18 cellular contexts compared by ENCODE assay signal in genomic region chr20:35311822-35312221, GRCh38. TPM values are rescaled to one million over a fixed set of nuclear protein-coding genes. Genes with fewer than 3 reads are reported as not detected.
DNase-seq lines count a peak whose midpoint lies in the region; ATAC-seq and TF ChIP-seq lines count a peak whose summit lies in the region.
"Had no signal": no experiment of that assay in that cellular context is flagged by ENCODE, and none has a peak within 500 bp of the region (broad histone marks: within the 10 kb centered on the region; RNA-seq: fewer than 3 reads in every experiment).

No MANE protein-coding gene starts in this region.

- H3K4me3 ChIP-seq in IMR-90 (ENCODE audit: insufficient read depth, low read depth, low read length) = no peak overlapping the region
- no peak overlapping the region for H3K4me3 ChIP-seq in mesenchymal stem cell (ENCODE audit: insufficient read depth in 1 of 2, low read depth in 1 of 2, low read length in 2 of 2)
- H3K4me3 ChIP-seq: HAP-1, neural progenitor cell, transverse colon had no signal

- H3K23ac ChIP-seq in IMR-90 (ENCODE audit: low read depth, low read length) (peak overlapping the region; percentile 52; the same call in 1 of the 2 replicates), mesenchymal stem cell (ENCODE audit: low read length in 2 of 2) (no peak overlapping the region)

- no peaks in the 10 kb centered on the region for H3K9me3 Mint-ChIP-seq in activated CD4-positive, alpha-beta T cell treated with anti-CD3 and anti-CD28 coated beads, Interleukin-2, amount 10 ng/mL, durations not matched to agents 24 days and 14 days
- H3K9me3 Mint-ChIP-seq in activated naive CD4-positive, alpha-beta T cell treated with anti-CD3 and anti-CD28 coated beads, Interleukin-2, amount 50 U/mL, for 72 hours = no peaks in the 10 kb centered on the region
- H3K9me3 Mint-ChIP-seq in T-helper 2 cell treated with Interferon-gamma antibody and Interleukin-4, amounts not matched to agents 5 μg/mL and 100 μg/mL, for 36 hours = no peaks in the 10 kb centered on the region
- H3K9me3 Mint-ChIP-seq: memory B cell, neural progenitor cell had no signal

- H4K5ac ChIP-seq in IMR-90 (ENCODE audit: low read depth, low read length) = peak overlapping the region; percentile 49

- H2BK12ac ChIP-seq in mesenchymal stem cell (ENCODE audit: low read length in 2 of 2) = no peak overlapping the region

- peaks cover 49% of the 10 kb centered on the region for H3K4me1 Mint-ChIP-seq in activated CD4-positive, alpha-beta T cell treated with anti-CD3 and anti-CD28 coated beads, Interleukin-2, amount 10 ng/mL, durations not matched to agents 24 days and 14 days
- H3K4me1 Mint-ChIP-seq in T-helper 2 cell treated with Interferon-gamma antibody and Interleukin-4, amounts not matched to agents 5 μg/mL and 100 μg/mL, for 36 hours (ENCODE audit: low read depth) = peaks cover 33% of the 10 kb centered on the region
- H3K4me1 Mint-ChIP-seq: neural progenitor cell had no signal

- no peak for TF ChIP-seq CTCF in IMR-90 (conservative IDR thresholded peaks at IDR 0.05; ENCODE audit: low read depth, low read length)

- H3K27ac Mint-ChIP-seq in activated CD4-positive, alpha-beta T cell treated with anti-CD3 and anti-CD28 coated beads, Interleukin-2, amount 10 ng/mL, durations not matched to agents 24 days and 14 days = peak overlapping the region; percentile 73
- peak overlapping the region; percentile 38 to 84 for H3K27ac Mint-ChIP-seq in activated naive CD4-positive, alpha-beta T cell treated with anti-CD3 and anti-CD28 coated beads, Interleukin-2, amount 50 U/mL, for 72 hours
- H3K27ac Mint-ChIP-seq in T-helper 2 cell treated with Interferon-gamma antibody and Interleukin-4, amounts not matched to agents 5 μg/mL and 100 μg/mL, for 36 hours = no peak overlapping the region
- H3K27ac Mint-ChIP-seq: neural progenitor cell, T-helper 17 cell had no signal

- peak overlapping the region; percentile 82 for H3K27ac ChIP-seq in IMR-90 (ENCODE audit: insufficient read depth, low read length)
- H3K27ac ChIP-seq in mesenchymal stem cell (ENCODE audit: low read length, poor library complexity, severe bottlenecking) = peak overlapping the region; percentile 84
- H3K27ac ChIP-seq: neural progenitor cell, transverse colon had no signal

- H2BK15ac ChIP-seq in IMR-90 (ENCODE audit: low read depth, low read length) (peak overlapping the region; percentile 62), mesenchymal stem cell (ENCODE audit: low read depth, poor library complexity, severe bottlenecking) (no peak overlapping the region)

- no peaks in the 10 kb centered on the region for H3K9me3 ChIP-seq in IMR-90 (ENCODE audit: control insufficient read depth, insufficient read depth, low read length)
- H3K9me3 ChIP-seq in mesenchymal stem cell (ENCODE audit: control insufficient read depth, low read length) = no peaks in the 10 kb centered on the region
- H3K9me3 ChIP-seq: HAP-1, transverse colon had no signal

- BruUV-seq in IMR-90 (replicated peaks; lab: Mats Ljungman, UMichigan) = no TSS peak

- H3K79me1 ChIP-seq in IMR-90 (ENCODE audit: low read depth in 1 of 2, low read length in 2 of 2) (peaks cover 0 to 52% of the 10 kb centered on the region in 2 experiments; a peak in 2 of 4 replicates), mesenchymal stem cell (replicated peaks; ENCODE audit: low read length, poor library complexity, severe bottlenecking) (peaks cover 13% of the 10 kb centered on the region)

- no peak for DNase-seq in activated CD4-positive, alpha-beta T cell treated with anti-CD3 and anti-CD28 coated beads, Interleukin-2, amount 10 ng/mL, durations not matched to agents 24 days and 14 days
- no peak for DNase-seq in activated CD4-positive, alpha-beta T cell treated with anti-CD3 and anti-CD28 coated beads, Interleukin-2, amount 50 U/mL, for 48 hours
- no peak for DNase-seq in IMR-90
- no peak for DNase-seq in activated naive CD4-positive, alpha-beta T cell treated with anti-CD3 and anti-CD28 coated beads, Interleukin-2, amount 50 U/mL, for 72 hours (ENCODE audit: low spot score in 2 of 2)
- DNase-seq in mesenchymal stem cell = no peak
- DNase-seq in NK-92 treated with Interleukin-12 subunit alpha and Interleukin-12 subunit beta, amount 100 ng/mL, for 24 hours (lab: John Stamatoyannopoulos, UW) = no peak
- no peak for DNase-seq in cerebellar cortex (ENCODE audit: low spot score)
- DNase-seq in T-helper 2 cell treated with Interferon-gamma antibody and Interleukin-4, amounts not matched to agents 5 μg/mL and 100 μg/mL, for 36 hours (ENCODE audit: low spot score) = no peak
- DNase-seq: activated gamma-delta T cell treated with Interleukin-2 at 50 U/mL for 16 hours, Karpas-422, NCI-H1436 treated with DMSO at 0.1 percent for 48 hours, NCI-H510A treated with DMSO at 0.1 percent for 48 hours, right cardiac atrium, T-helper 17 cell had no signal

- CTCF ChIA-PET in IMR-90 (lab: Yijun Ruan, JAX) = interaction anchor here (1.4 kb wide), 1 partner anchor 127 kb away, joined by 3 read pairs; no protein-coding TSS in a partner anchor

- peaks cover 13% of the 10 kb centered on the region for H3K36me3 Mint-ChIP-seq in activated CD4-positive, alpha-beta T cell treated with anti-CD3 and anti-CD28 coated beads, Interleukin-2, amount 10 ng/mL, durations not matched to agents 24 days and 14 days (ENCODE audit: low read depth)
- peaks cover 4 to 6% of the 10 kb centered on the region in 2 donors for H3K36me3 Mint-ChIP-seq in activated naive CD4-positive, alpha-beta T cell treated with anti-CD3 and anti-CD28 coated beads, Interleukin-2, amount 50 U/mL, for 72 hours
- peaks cover 18% of the 10 kb centered on the region for H3K36me3 Mint-ChIP-seq in T-helper 2 cell treated with Interferon-gamma antibody and Interleukin-4, amounts not matched to agents 5 μg/mL and 100 μg/mL, for 36 hours (ENCODE audit: low read depth)

- in situ Hi-C loops in IMR-90 (cut with MboI; ENCODE audit: low sequenced_read_pairs) = no loop called here

- H3K4me1 ChIP-seq in IMR-90 (ENCODE audit: control insufficient read depth, insufficient read depth, low read length) (peaks cover 37% of the 10 kb centered on the region), mesenchymal stem cell (ENCODE audit: control insufficient read depth, insufficient read depth, low read depth, low read length) (peaks cover 30% of the 10 kb centered on the region)
- H3K4me1 ChIP-seq: HAP-1, neural progenitor cell had no signal

- POLR2A ChIA-PET in IMR-90 (lab: Charles Lee; ENCODE audit: unreplicated experiment) = interaction anchor here (0.6 kb wide), 1 partner anchor 27 kb away, joined by 4 read pairs; the partner anchor contains the start of gene EIF6

- H2AK9ac ChIP-seq in IMR-90 (replicated peaks; ENCODE audit: low read depth, low read length, poor library complexity) = peak overlapping the region; percentile 51

- H2BK5ac ChIP-seq in IMR-90 (ENCODE audit: low read depth, low read length, poor library complexity, severe bottlenecking) (peak overlapping the region; percentile 83), mesenchymal stem cell (ENCODE audit: low read depth, low read length, poor library complexity, severe bottlenecking) (peak overlapping the region; percentile 94)

- H3K4me3 Mint-ChIP-seq in activated CD4-positive, alpha-beta T cell treated with anti-CD3 and anti-CD28 coated beads, Interleukin-2, amount 10 ng/mL, durations not matched to agents 24 days and 14 days = peak overlapping the region; percentile 25
- no peak overlapping the region for H3K4me3 Mint-ChIP-seq in T-helper 2 cell treated with Interferon-gamma antibody and Interleukin-4, amounts not matched to agents 5 μg/mL and 100 μg/mL, for 36 hours
- H3K4me3 Mint-ChIP-seq: memory B cell, neural progenitor cell, T-helper 17 cell had no signal

- H3K4ac ChIP-seq in IMR-90 (ENCODE audit: low read depth, low read length) (peak overlapping the region; percentile 98), mesenchymal stem cell (ENCODE audit: low read depth in 1 of 2, low read length in 2 of 2) (no peak overlapping the region)

- no peak for ATAC-seq in IMR-90 (ENCODE audit: low read depth)
- ATAC-seq in activated naive CD4-positive, alpha-beta T cell treated with anti-CD3 and anti-CD28 coated beads, Interleukin-2, amount 50 U/mL, for 72 hours = no peak
- ATAC-seq: right cardiac atrium, T-helper 17 cell had no signal

- H4K91ac ChIP-seq in IMR-90 (ENCODE audit: insufficient read depth, low read depth, low read length) (peak overlapping the region; percentile 83), mesenchymal stem cell (ENCODE audit: low read length) (no peak overlapping the region)

- H3K4me2 ChIP-seq in IMR-90 (ENCODE audit: low read depth, low read length) (peak overlapping the region; percentile 16; the same call in 1 of the 2 replicates), mesenchymal stem cell (ENCODE audit: low read length, poor library complexity, severe bottlenecking) (no peak overlapping the region)
- H3K4me2 ChIP-seq: neural progenitor cell had no signal

- H3K14ac ChIP-seq in IMR-90 (replicated peaks; ENCODE audit: low read depth, low read length) = peak overlapping the region; percentile 85
- no peak overlapping the region for H3K14ac ChIP-seq in mesenchymal stem cell (ENCODE audit: low read length in 2 of 2)

- H2AK5ac ChIP-seq in IMR-90 (ENCODE audit: low read depth, low read length) = peak overlapping the region; percentile 54
- H2AK5ac ChIP-seq in mesenchymal stem cell (ENCODE audit: low read length, severe bottlenecking) = peak overlapping the region; percentile 89

- H2AFZ ChIP-seq in IMR-90 (replicated peaks; ENCODE audit: low read length, poor library complexity) (no peak overlapping the region), mesenchymal stem cell (ENCODE audit: low read depth, low read length) (no peak overlapping the region)
- H2AFZ ChIP-seq: neural progenitor cell had no signal

- H3K27me3 Mint-ChIP-seq in activated CD4-positive, alpha-beta T cell treated with anti-CD3 and anti-CD28 coated beads, Interleukin-2, amount 10 ng/mL, durations not matched to agents 24 days and 14 days = no peaks in the 10 kb centered on the region
- H3K27me3 Mint-ChIP-seq in T-helper 2 cell treated with Interferon-gamma antibody and Interleukin-4, amounts not matched to agents 5 μg/mL and 100 μg/mL, for 36 hours (ENCODE audit: low read depth) = no peaks in the 10 kb centered on the region
- H3K27me3 Mint-ChIP-seq: memory B cell, T-helper 17 cell had no signal

- H2BK20ac ChIP-seq in IMR-90 (ENCODE audit: low read depth, low read length) = peak overlapping the region; percentile 98

- no peaks in the 10 kb centered on the region for H3K27me3 ChIP-seq in IMR-90 (ENCODE audit: control insufficient read depth, insufficient read depth, low read length)
- H3K27me3 ChIP-seq in mesenchymal stem cell (ENCODE audit: control insufficient read depth in 1 of 2, insufficient read depth in 1 of 2, low read length in 2 of 2) = no peaks in the 10 kb centered on the region
- H3K27me3 ChIP-seq: neural progenitor cell, transverse colon had no signal

- no peak for TF ChIP-seq RAD21 in IMR-90 (IDR thresholded peaks at IDR 0.05; ENCODE audit: low read length)

- TF ChIP-seq POLR2A in IMR-90 (IDR thresholded peaks at IDR 0.05; ENCODE audit: low read depth, low read length) = no peak

- H3K36me3 ChIP-seq in IMR-90 (ENCODE audit: control insufficient read depth, insufficient read depth, low read length) = no peaks in the 10 kb centered on the region
- H3K36me3 ChIP-seq in mesenchymal stem cell (ENCODE audit: control insufficient read depth in 1 of 2, insufficient read depth in 2 of 2, low read depth in 1 of 2, low read length in 2 of 2) = peaks cover 2 to 3% of the 10 kb centered on the region in 2 experiments
- H3K36me3 ChIP-seq: neural progenitor cell, transverse colon had no signal

- H4K8ac ChIP-seq in IMR-90 (ENCODE audit: low read depth in 2 of 2, low read length in 2 of 2) = peak overlapping the region; percentile 50 to 88
- H4K8ac ChIP-seq in mesenchymal stem cell (ENCODE audit: low read length) = no peak overlapping the region

- peak overlapping the region; percentile 86 for H3K56ac ChIP-seq in IMR-90 (ENCODE audit: extremely low read depth, insufficient read depth, low read length)

- peaks cover 45% of the 10 kb centered on the region for H3K9me1 ChIP-seq in IMR-90 (ENCODE audit: insufficient read depth, low read length)

- dilution Hi-C loops in IMR-90 (cut with HindIII; ENCODE audit: low sequenced_read_pairs, unreplicated experiment) = no loop called here

- WGBS in IMR-90 (ENCODE audit: extremely low coverage in 2 of 2, insufficient read length in 1 of 2), 2 experiments = no CpG with 5 or more reads among the region's 5 CpGs
- 94% methylated on average over 4 of the region's 5 CpGs for WGBS in mesenchymal stem cell

- H2BK120ac ChIP-seq in IMR-90 (ENCODE audit: low read depth, low read length) = peak overlapping the region; percentile 99
- no peak overlapping the region for H2BK120ac ChIP-seq in mesenchymal stem cell (ENCODE audit: low read depth, low read length)

- H4K20me1 ChIP-seq in IMR-90 (ENCODE audit: insufficient read depth, low read length) = no peaks in the 10 kb centered on the region

- H3K9ac ChIP-seq in IMR-90 (ENCODE audit: low read depth, low read length) (peak overlapping the region; percentile 18; the same call in 1 of the 2 replicates), mesenchymal stem cell (ENCODE audit: low read length) (no peak overlapping the region)
- H3K9ac ChIP-seq: neural progenitor cell had no signal

- intact Hi-C loops in activated CD4-positive, alpha-beta T cell treated with anti-CD3 and anti-CD28 coated beads, Interleukin-2, amount 10 ng/mL, durations not matched to agents 24 days and 14 days (cut with micrococcal nuclease) = loop anchor here (1.0 kb wide), 1 partner anchor 8 kb away; no protein-coding TSS in a partner anchor
- intact Hi-C loops in IMR-90 (cut with micrococcal nuclease) = no loop called here

- H3K18ac ChIP-seq in IMR-90 (ENCODE audit: low read depth, low read length) (peak overlapping the region; percentile 62; the same call in 1 of the 2 replicates), mesenchymal stem cell (ENCODE audit: low read depth in 1 of 2, low read length in 2 of 2) (no peak overlapping the region)

RNA-seq across cellular contexts. Expression of gene FAM83C, which starts 19.6 kb away (rescaled TPM):
- total RNA-seq in activated CD4-positive, alpha-beta T cell treated with anti-CD3 and anti-CD28 coated beads, Interleukin-2, amount 10 ng/mL, durations not matched to agents 24 days and 14 days = not detected in 2 replicates
- total RNA-seq in IMR-90 (2012; rRNA removed) = not detected in 2 replicates
- polyA plus RNA-seq in IMR-90 (2012; rRNA removed) = 0.02 and 0.03 TPM in 2 replicates
- 0.02 TPM in 1 of 2 replicates, not detected in the other for polyA plus RNA-seq in IMR-90 (2012; cell fraction: cytosol; rRNA removed)
- 0.03 and 0.13 TPM in 2 replicates for polyA plus RNA-seq in IMR-90 (2012; cell fraction: nucleus; rRNA removed; ENCODE audit: low replicate concordance)
- not detected for total RNA-seq in activated naive CD4-positive, alpha-beta T cell treated with anti-CD3 and anti-CD28 coated beads, Interleukin-2, amount 50 U/mL, for 72 hours
- polyA plus RNA-seq in mesenchymal stem cell (2013, experiment 1 of 2) = not detected
- not detected for polyA plus RNA-seq in mesenchymal stem cell (2013, experiment 2 of 2)
- total RNA-seq: right cardiac atrium, T-helper 17 cell had no signal
- polyA plus RNA-seq: right cardiac atrium had no signal

RNA-seq across cellular contexts. Expression of gene EIF6, which starts 27.2 kb away (rescaled TPM):
- total RNA-seq in activated CD4-positive, alpha-beta T cell treated with anti-CD3 and anti-CD28 coated beads, Interleukin-2, amount 10 ng/mL, durations not matched to agents 24 days and 14 days = 211 and 216 TPM in 2 replicates
- total RNA-seq in IMR-90 (2012; rRNA removed) = 215 and 227 TPM in 2 replicates
- polyA plus RNA-seq in IMR-90 (2012; rRNA removed) = 215 and 258 TPM in 2 replicates
- polyA plus RNA-seq in IMR-90 (2012; cell fraction: cytosol; rRNA removed) = 163 and 323 TPM in 2 replicates
- polyA plus RNA-seq in IMR-90 (2012; cell fraction: nucleus; rRNA removed; ENCODE audit: low replicate concordance) = 385 and 588 TPM in 2 replicates
- 100 to 1,000 TPM in 1 of 2 donors, 10 to 100 TPM in 1; 63.9 to 115 TPM for total RNA-seq in activated naive CD4-positive, alpha-beta T cell treated with anti-CD3 and anti-CD28 coated beads, Interleukin-2, amount 50 U/mL, for 72 hours
- polyA plus RNA-seq in mesenchymal stem cell (2013, experiment 1 of 2) = 110 TPM
- 112 TPM for polyA plus RNA-seq in mesenchymal stem cell (2013, experiment 2 of 2)

RNA-seq across cellular contexts. Expression of gene MMP24OS, which starts 33.9 kb away (rescaled TPM):
- 26.2 and 27.3 TPM in 2 replicates for total RNA-seq in activated CD4-positive, alpha-beta T cell treated with anti-CD3 and anti-CD28 coated beads, Interleukin-2, amount 10 ng/mL, durations not matched to agents 24 days and 14 days
- 5.9 and 7.2 TPM in 2 replicates for total RNA-seq in IMR-90 (2012; rRNA removed)
- polyA plus RNA-seq in IMR-90 (2012; rRNA removed) = 64.9 and 67.6 TPM in 2 replicates
- 56.9 and 92.5 TPM in 2 replicates for polyA plus RNA-seq in IMR-90 (2012; cell fraction: cytosol; rRNA removed)
- polyA plus RNA-seq in IMR-90 (2012; cell fraction: nucleus; rRNA removed; ENCODE audit: low replicate concordance) = 54.7 and 75.9 TPM in 2 replicates
- 10 to 100 TPM; 29.4 to 41.8 TPM for total RNA-seq in activated naive CD4-positive, alpha-beta T cell treated with anti-CD3 and anti-CD28 coated beads, Interleukin-2, amount 50 U/mL, for 72 hours
- polyA plus RNA-seq in mesenchymal stem cell (2013, experiment 1 of 2) = 114 TPM
- polyA plus RNA-seq in mesenchymal stem cell (2013, experiment 2 of 2) = 114 TPM
